Comparison of ENCODE assay signal across 1 cellular context in genomic region chr17:57918017-57918895, GRCh38.
TF ChIP-seq lines count a peak whose summit lies in the region.

No MANE protein-coding gene starts in this region.

TF ChIP-seq in H1, 55 proteins besides CTCF, POLR2A, EP300 and RAD21:
- no peak for TF ChIP-seq POU5F1 (IDR thresholded peaks at IDR 0.05; ENCODE audit: low read depth, low read length)
- no peak for TF ChIP-seq TEAD4 (IDR thresholded peaks at IDR 0.05; ENCODE audit: low read depth, low read length)
- TF ChIP-seq BRCA1 (IDR thresholded peaks at IDR 0.05; ENCODE audit: low read depth, low read length): no peak
- TF ChIP-seq HDAC6 (IDR thresholded peaks at IDR 0.05; ENCODE audit: low read depth, low read length): no peak
- TF ChIP-seq GABPA (IDR thresholded peaks at IDR 0.05; ENCODE audit: borderline replicate concordance, insufficient read depth, low read length): no peak
- no peak for TF ChIP-seq CTBP2 (IDR thresholded peaks at IDR 0.05; ENCODE audit: borderline replicate concordance, insufficient read depth, insufficient read length, low read length)
- TF ChIP-seq SAP30 (IDR thresholded peaks at IDR 0.05; ENCODE audit: insufficient read depth, insufficient replicate concordance, low read length): no peak
- no peak for TF ChIP-seq BACH1 (IDR thresholded peaks at IDR 0.05; ENCODE audit: low read length)
- TF ChIP-seq RNF2 (IDR thresholded peaks at IDR 0.05; ENCODE audit: borderline replicate concordance, low read depth, low read length, missing control alignments, poor library complexity, severe bottlenecking): no peak
- no peak for TF ChIP-seq SP4 (IDR thresholded peaks at IDR 0.05; ENCODE audit: low read length)
- no peak for TF ChIP-seq SIN3A (conservative IDR thresholded peaks at IDR 0.05 in 1 of 2, IDR thresholded peaks at IDR 0.05 in 1 of 2; ENCODE audit: low read depth in 1 of 2, low read length in 2 of 2)
- no peak for TF ChIP-seq PHF8 (conservative IDR thresholded peaks at IDR 0.05; ENCODE audit: low read depth, low read length)
- no peak for TF ChIP-seq HDAC2 (IDR thresholded peaks at IDR 0.05; ENCODE audit: borderline replicate concordance in 1 of 2, low read depth in 2 of 2, low read length in 2 of 2)
- TF ChIP-seq CHD2 (IDR thresholded peaks at IDR 0.05; ENCODE audit: low read length): no peak
- no peak for TF ChIP-seq TCF12 (IDR thresholded peaks at IDR 0.05; ENCODE audit: low read depth, low read length)
- TF ChIP-seq ASH2L (IDR thresholded peaks at IDR 0.05; ENCODE audit: low read length): no peak
- no peak for TF ChIP-seq JUN (IDR thresholded peaks at IDR 0.05; ENCODE audit: low read depth, low read length)
- TF ChIP-seq POLR2AphosphoS5 (IDR thresholded peaks at IDR 0.05; ENCODE audit: low read depth, low read length): no peak
